In the genomic region with DNA sequence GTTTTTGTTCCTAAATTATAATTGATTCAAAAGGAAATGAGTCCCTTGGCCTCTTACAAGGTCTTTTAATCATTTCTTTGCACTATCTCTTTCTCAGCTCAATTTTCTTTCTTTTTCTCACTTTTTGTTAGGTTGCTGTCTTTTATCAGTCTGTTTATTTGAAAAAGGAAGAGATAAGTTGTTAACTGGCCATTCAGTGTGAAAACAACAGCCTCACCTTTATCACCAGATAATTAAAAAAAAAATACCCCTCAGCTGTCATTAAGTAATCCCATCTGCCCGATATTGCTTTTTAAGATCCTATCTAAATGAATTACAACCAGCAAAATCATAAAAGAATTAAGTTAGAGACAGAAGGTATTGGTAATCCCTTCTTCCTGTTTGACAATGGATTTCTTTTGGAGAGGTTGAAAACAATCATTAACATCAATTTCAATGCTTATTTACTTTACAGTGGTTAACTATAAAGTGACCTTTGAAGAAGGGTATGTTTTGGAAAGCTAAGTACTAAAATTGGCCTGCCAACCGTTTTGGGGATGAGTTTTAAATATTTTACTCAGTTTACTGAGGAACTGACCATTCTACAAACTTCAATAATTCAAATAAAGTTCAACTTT, we compare ENCODE assay signal across 2 cellular contexts.
A peak's percentile ranks its signal among the peaks of the same experiment; 100 is the strongest.
TF ChIP-seq lines count a peak whose summit lies in the region.

No MANE protein-coding gene starts in this region.

TF ChIP-seq in A549, 52 proteins besides CTCF, POLR2A, EP300 and RAD21 (continued from another document):
- TF ChIP-seq, protein P1, sequence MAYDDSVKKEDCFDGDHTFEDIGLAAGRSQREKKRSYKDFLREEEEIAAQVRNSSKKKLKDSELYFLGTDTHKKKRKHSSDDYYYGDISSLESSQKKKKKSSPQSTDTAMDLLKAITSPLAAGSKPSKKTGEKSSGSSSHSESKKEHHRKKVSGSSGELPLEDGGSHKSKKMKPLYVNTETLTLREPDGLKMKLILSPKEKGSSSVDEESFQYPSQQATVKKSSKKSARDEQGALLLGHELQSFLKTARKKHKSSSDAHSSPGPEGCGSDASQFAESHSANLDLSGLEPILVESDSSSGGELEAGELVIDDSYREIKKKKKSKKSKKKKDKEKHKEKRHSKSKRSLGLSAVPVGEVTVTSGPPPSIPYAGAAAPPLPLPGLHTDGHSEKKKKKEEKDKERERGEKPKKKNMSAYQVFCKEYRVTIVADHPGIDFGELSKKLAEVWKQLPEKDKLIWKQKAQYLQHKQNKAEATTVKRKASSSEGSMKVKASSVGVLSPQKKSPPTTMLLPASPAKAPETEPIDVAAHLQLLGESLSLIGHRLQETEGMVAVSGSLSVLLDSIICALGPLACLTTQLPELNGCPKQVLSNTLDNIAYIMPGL (CRISPR knock-in tag; IDR thresholded peaks at IDR 0.05; ENCODE audit: borderline replicate concordance) = no peak
- TF ChIP-seq RARB (CRISPR knock-in tag; IDR thresholded peaks at IDR 0.05) = no peak
- TF ChIP-seq FOSB (CRISPR knock-in tag; IDR thresholded peaks at IDR 0.05) = no peak
- TF ChIP-seq CBX2 (IDR thresholded peaks at IDR 0.05; ENCODE audit: borderline replicate concordance, low read depth) = no peak
- TF ChIP-seq CHD4 (IDR thresholded peaks at IDR 0.05; ENCODE audit: borderline replicate concordance) = no peak
- TF ChIP-seq TFCP2L1 (CRISPR knock-in tag; IDR thresholded peaks at IDR 0.05) = no peak
- no peak for TF ChIP-seq KDM1A (IDR thresholded peaks at IDR 0.05; ENCODE audit: low read depth)
- no peak for TF ChIP-seq MAFK (IDR thresholded peaks at IDR 0.05; ENCODE audit: partially characterized antibody)
- no peak for TF ChIP-seq FOSL2 (IDR thresholded peaks at IDR 0.05)
- TF ChIP-seq FOSL2 (CRISPR knock-in tag; IDR thresholded peaks at IDR 0.05) = no peak
- no peak for TF ChIP-seq RCOR1 (IDR thresholded peaks at IDR 0.05; ENCODE audit: low read depth, low read length)
- TF ChIP-seq, protein P2, sequence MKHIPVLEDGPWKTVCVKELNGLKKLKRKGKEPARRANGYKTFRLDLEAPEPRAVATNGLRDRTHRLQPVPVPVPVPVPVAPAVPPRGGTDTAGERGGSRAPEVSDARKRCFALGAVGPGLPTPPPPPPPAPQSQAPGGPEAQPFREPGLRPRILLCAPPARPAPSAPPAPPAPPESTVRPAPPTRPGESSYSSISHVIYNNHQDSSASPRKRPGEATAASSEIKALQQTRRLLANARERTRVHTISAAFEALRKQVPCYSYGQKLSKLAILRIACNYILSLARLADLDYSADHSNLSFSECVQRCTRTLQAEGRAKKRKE (CRISPR knock-in tag; IDR thresholded peaks at IDR 0.05; ENCODE audit: low read depth) = no peak

TF ChIP-seq in HEK293, 187 proteins besides CTCF, POLR2A, EP300 and RAD21 (continued from another document):
- TF ChIP-seq, protein P3, sequence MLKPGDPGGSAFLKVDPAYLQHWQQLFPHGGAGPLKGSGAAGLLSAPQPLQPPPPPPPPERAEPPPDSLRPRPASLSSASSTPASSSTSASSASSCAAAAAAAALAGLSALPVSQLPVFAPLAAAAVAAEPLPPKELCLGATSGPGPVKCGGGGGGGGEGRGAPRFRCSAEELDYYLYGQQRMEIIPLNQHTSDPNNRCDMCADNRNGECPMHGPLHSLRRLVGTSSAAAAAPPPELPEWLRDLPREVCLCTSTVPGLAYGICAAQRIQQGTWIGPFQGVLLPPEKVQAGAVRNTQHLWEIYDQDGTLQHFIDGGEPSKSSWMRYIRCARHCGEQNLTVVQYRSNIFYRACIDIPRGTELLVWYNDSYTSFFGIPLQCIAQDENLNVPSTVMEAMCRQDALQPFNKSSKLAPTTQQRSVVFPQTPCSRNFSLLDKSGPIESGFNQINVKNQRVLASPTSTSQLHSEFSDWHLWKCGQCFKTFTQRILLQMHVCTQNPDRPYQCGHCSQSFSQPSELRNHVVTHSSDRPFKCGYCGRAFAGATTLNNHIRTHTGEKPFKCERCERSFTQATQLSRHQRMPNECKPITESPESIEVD (tag by site-specific recombination; IDR thresholded peaks at IDR 0.05) = peak; percentile 24; the same call in 1 of the 2 replicates
- TF ChIP-seq, protein P4, sequence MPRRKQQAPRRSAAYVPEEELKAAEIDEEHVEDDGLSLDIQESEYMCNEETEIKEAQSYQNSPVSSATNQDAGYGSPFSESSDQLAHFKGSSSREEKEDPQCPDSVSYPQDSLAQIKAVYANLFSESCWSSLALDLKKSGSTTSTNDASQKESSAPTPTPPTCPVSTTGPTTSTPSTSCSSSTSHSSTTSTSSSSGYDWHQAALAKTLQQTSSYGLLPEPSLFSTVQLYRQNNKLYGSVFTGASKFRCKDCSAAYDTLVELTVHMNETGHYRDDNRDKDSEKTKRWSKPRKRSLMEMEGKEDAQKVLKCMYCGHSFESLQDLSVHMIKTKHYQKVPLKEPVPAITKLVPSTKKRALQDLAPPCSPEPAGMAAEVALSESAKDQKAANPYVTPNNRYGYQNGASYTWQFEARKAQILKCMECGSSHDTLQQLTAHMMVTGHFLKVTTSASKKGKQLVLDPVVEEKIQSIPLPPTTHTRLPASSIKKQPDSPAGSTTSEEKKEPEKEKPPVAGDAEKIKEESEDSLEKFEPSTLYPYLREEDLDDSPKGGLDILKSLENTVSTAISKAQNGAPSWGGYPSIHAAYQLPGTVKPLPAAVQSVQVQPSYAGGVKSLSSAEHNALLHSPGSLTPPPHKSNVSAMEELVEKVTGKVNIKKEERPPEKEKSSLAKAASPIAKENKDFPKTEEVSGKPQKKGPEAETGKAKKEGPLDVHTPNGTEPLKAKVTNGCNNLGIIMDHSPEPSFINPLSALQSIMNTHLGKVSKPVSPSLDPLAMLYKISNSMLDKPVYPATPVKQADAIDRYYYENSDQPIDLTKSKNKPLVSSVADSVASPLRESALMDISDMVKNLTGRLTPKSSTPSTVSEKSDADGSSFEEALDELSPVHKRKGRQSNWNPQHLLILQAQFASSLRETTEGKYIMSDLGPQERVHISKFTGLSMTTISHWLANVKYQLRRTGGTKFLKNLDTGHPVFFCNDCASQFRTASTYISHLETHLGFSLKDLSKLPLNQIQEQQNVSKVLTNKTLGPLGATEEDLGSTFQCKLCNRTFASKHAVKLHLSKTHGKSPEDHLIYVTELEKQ (tag by site-specific recombination; IDR thresholded peaks at IDR 0.05; ENCODE audit: borderline replicate concordance) = no peak
- peak; percentile 54; the same call in 1 of the 2 replicates for TF ChIP-seq TCF7L2 (IDR thresholded peaks at IDR 0.05; ENCODE audit: borderline replicate concordance, low read depth, low read length)
